In genomic region chr1:120598331-120598951, GRCh38 we compare ENCODE assay signal across 7 cellular contexts.
A peak's percentile ranks its signal among the peaks of the same experiment; 100 is the strongest.
DNase-seq lines count a peak whose midpoint lies in the region; ATAC-seq, FAIRE-seq and TF ChIP-seq lines count a peak whose summit lies in the region.
"Not testable (repeated sequence)": the region's sequence is repeated elsewhere in the genome, so short reads cannot be mapped to it uniquely, and the experiment has no call there.

No MANE protein-coding gene starts in this region.

- not testable (repeated sequence) for H2BK20ac ChIP-seq in IMR-90 (ENCODE audit: low read depth, low read length)

- not testable (repeated sequence) for H2BK5ac ChIP-seq in IMR-90 (ENCODE audit: low read depth, low read length, poor library complexity, severe bottlenecking)

- not testable (repeated sequence) for H3K9me1 ChIP-seq in IMR-90 (ENCODE audit: insufficient read depth, low read length)

- H4K91ac ChIP-seq in IMR-90 (ENCODE audit: insufficient read depth, low read depth, low read length) = not testable (repeated sequence)

- H2AFZ ChIP-seq in IMR-90 (replicated peaks; ENCODE audit: low read length, poor library complexity); HepG2 (ENCODE audit: low read length): not testable (repeated sequence)

- H3K79me2 ChIP-seq in HepG2 (ENCODE audit: insufficient read depth, low read length) = not testable (repeated sequence)

- H4K5ac ChIP-seq in IMR-90 (ENCODE audit: low read depth, low read length) = not testable (repeated sequence)

- in situ Hi-C loops in IMR-90 (cut with MboI; ENCODE audit: low sequenced_read_pairs); HepG2 (cut with HindIII; ENCODE audit: extremely low pct_ligation_motif_present, low pct_unique_long_range_greater_than_20kb): not testable (repeated sequence)

- H3K9me3 ChIP-seq in IMR-90 (ENCODE audit: control insufficient read depth, insufficient read depth, low read length); gastroesophageal sphincter; HepG2 (ENCODE audit: low read length); psoas muscle; aorta (ENCODE audit: control insufficient read depth, low read length): not testable (repeated sequence)

- not testable (repeated sequence) for H2BK120ac ChIP-seq in IMR-90 (ENCODE audit: low read depth, low read length)

- dilution Hi-C loops in IMR-90 (cut with HindIII; ENCODE audit: low sequenced_read_pairs, unreplicated experiment) = not testable (repeated sequence)

- CTCF ChIA-PET in IMR-90 (lab: Yijun Ruan, JAX); HepG2 (lab: Yijun Ruan, JAX; ENCODE audit: low intra/inter-chr PET ratio, low total read pairs): not testable (repeated sequence)

- H3K4me1 ChIP-seq in IMR-90 (ENCODE audit: control insufficient read depth, insufficient read depth, low read length); gastroesophageal sphincter; HepG2 (ENCODE audit: insufficient read depth, low read length); psoas muscle; aorta (ENCODE audit: control insufficient read depth in 1 of 2, insufficient read depth in 2 of 2, low read length in 2 of 2): not testable (repeated sequence)

- H3K27ac ChIP-seq in IMR-90 (ENCODE audit: insufficient read depth, low read length); gastroesophageal sphincter; HepG2 (ENCODE audit: extremely low read length, insufficient read depth, low read length); psoas muscle; aorta (ENCODE audit: low read depth in 1 of 2, low read length in 2 of 2): not testable (repeated sequence)

- peak; percentile 61 for ATAC-seq in IMR-90 (ENCODE audit: low read depth)
- ATAC-seq in SK-N-SH treated with all-trans-retinoic acid at 6 μM for 48 hours = peak; percentile 80
- peak; percentile 41 for ATAC-seq in gastroesophageal sphincter
- ATAC-seq in left cardiac atrium = peak; percentile 46 to 70
- peak; percentile 46; the same call in 2 of the 3 replicates for ATAC-seq in HepG2
- ATAC-seq in psoas muscle = peak; percentile 58 to 73 (median 71)
- ATAC-seq in aorta (ENCODE audit: low FRiP score) = peak; percentile 50

- H4K8ac ChIP-seq in IMR-90 (ENCODE audit: low read depth in 2 of 2, low read length in 2 of 2) = not testable (repeated sequence)

- not testable (repeated sequence) for H3K56ac ChIP-seq in IMR-90 (ENCODE audit: extremely low read depth, insufficient read depth, low read length)

- not testable (repeated sequence) for TF ChIP-seq RAD21 in IMR-90 (IDR thresholded peaks at IDR 0.05; ENCODE audit: low read length); HepG2 (CRISPR knock-in tag; IDR thresholded peaks at IDR 0.05)

- H3K4me2 ChIP-seq in IMR-90 (ENCODE audit: low read depth, low read length); HepG2 (ENCODE audit: low read depth, low read length): not testable (repeated sequence)

- not testable (repeated sequence) for TF ChIP-seq CTCF in IMR-90 (conservative IDR thresholded peaks at IDR 0.05; ENCODE audit: low read depth, low read length); gastroesophageal sphincter (IDR thresholded peaks at IDR 0.05); HepG2 (CRISPR knock-in tag; IDR thresholded peaks at IDR 0.05); psoas muscle (IDR thresholded peaks at IDR 0.05)

- H3K4me3 ChIP-seq in IMR-90 (ENCODE audit: insufficient read depth, low read depth, low read length); gastroesophageal sphincter; HepG2 (replicated peaks in 1 of 3; ENCODE audit: insufficient read depth in 1 of 3, low read depth in 2 of 3, low read length in 3 of 3); psoas muscle; aorta (ENCODE audit: low read length in 2 of 2): not testable (repeated sequence)

- not testable (repeated sequence) for TF ChIP-seq EP300 in gastroesophageal sphincter (IDR thresholded peaks at IDR 0.05); HepG2 (IDR thresholded peaks at IDR 0.05; ENCODE audit: low read depth in 2 of 2, low read length in 2 of 2); HepG2 (CRISPR knock-in tag; IDR thresholded peaks at IDR 0.05; ENCODE audit: borderline replicate concordance)

- not testable (repeated sequence) for H3K18ac ChIP-seq in IMR-90 (ENCODE audit: low read depth, low read length)

- not testable (repeated sequence) for H3K9ac ChIP-seq in IMR-90 (ENCODE audit: low read depth, low read length); HepG2 (ENCODE audit: insufficient read depth, low read depth, low read length)

- not testable (repeated sequence) for DNase-seq in IMR-90; left cardiac atrium; HepG2 (ENCODE audit: low spot score); psoas muscle; aorta

- BruUV-seq in IMR-90 (replicated peaks; lab: Mats Ljungman, UMichigan); HepG2 (replicated peaks; lab: Mats Ljungman, UMichigan): not testable (repeated sequence)

- intact Hi-C loops in IMR-90 (cut with micrococcal nuclease); left cardiac atrium (cut with DNase I); HepG2 (cut with micrococcal nuclease; ENCODE audit: unreplicated experiment); psoas muscle (cut with DNase I); aorta (cut with DNase I): not testable (repeated sequence)

- not testable (repeated sequence) for H3K79me1 ChIP-seq in IMR-90 (ENCODE audit: low read depth in 1 of 2, low read length in 2 of 2)

- WGBS in IMR-90 (ENCODE audit: extremely low coverage in 2 of 2, insufficient read length in 1 of 2), 2 experiments = no CpG with 5 or more reads among the region's 4 CpGs
- no CpG with 5 or more reads among the region's 4 CpGs for WGBS in gastroesophageal sphincter (ENCODE audit: low coverage in 1 of 2), 2 donors
- 0% methylated on average over 1 of the region's 4 CpGs for whole genome bisulfite sequencing in HepG2 (ENCODE audit: low lambda C conversion rate)
- 14% methylated on average over 1 of the region's 4 CpGs; no CpG with 5 or more reads in 2 of the 3 donors for WGBS in psoas muscle, 3 donors
- WGBS in aorta, 2 donors = no CpG with 5 or more reads among the region's 4 CpGs

- not testable (repeated sequence) for H3K4ac ChIP-seq in IMR-90 (ENCODE audit: low read depth, low read length)

- POLR2A ChIA-PET in IMR-90 (lab: Charles Lee; ENCODE audit: unreplicated experiment); HepG2 (lab: Yijun Ruan, JAX): not testable (repeated sequence)

- not testable (repeated sequence) for H3K27me3 ChIP-seq in IMR-90 (ENCODE audit: control insufficient read depth, insufficient read depth, low read length); gastroesophageal sphincter; HepG2 (ENCODE audit: control insufficient read depth in 1 of 2, insufficient read depth in 2 of 2, low read length in 2 of 2); psoas muscle (ENCODE audit: insufficient read depth in 3 of 3, low read length in 2 of 3); aorta (ENCODE audit: control insufficient read depth in 1 of 2, insufficient read depth in 2 of 2, low read length in 1 of 2)

- not testable (repeated sequence) for H2AK5ac ChIP-seq in IMR-90 (ENCODE audit: low read depth, low read length)

- H2BK15ac ChIP-seq in IMR-90 (ENCODE audit: low read depth, low read length) = not testable (repeated sequence)

- TF ChIP-seq POLR2A in IMR-90 (IDR thresholded peaks at IDR 0.05; ENCODE audit: low read depth, low read length); gastroesophageal sphincter (IDR thresholded peaks at IDR 0.05); HepG2 (IDR thresholded peaks at IDR 0.05; ENCODE audit: insufficient read depth in 1 of 2, low read depth in 2 of 2, low read length in 2 of 2): not testable (repeated sequence)

- not testable (repeated sequence) for FAIRE-seq in HepG2 (lab: Jason Lieb, UNC)

- H3K36me3 ChIP-seq in IMR-90 (ENCODE audit: control insufficient read depth, insufficient read depth, low read length); gastroesophageal sphincter; HepG2 (replicated peaks in 1 of 2; ENCODE audit: control insufficient read depth in 1 of 2, insufficient read depth in 2 of 2, low read length in 2 of 2); psoas muscle (ENCODE audit: insufficient read depth in 1 of 2, low read depth in 1 of 2); aorta (ENCODE audit: control insufficient read depth in 1 of 2, insufficient read depth in 2 of 2, low read length in 1 of 2): not testable (repeated sequence)

- not testable (repeated sequence) for H3K14ac ChIP-seq in IMR-90 (replicated peaks; ENCODE audit: low read depth, low read length)

- H2AK9ac ChIP-seq in IMR-90 (replicated peaks; ENCODE audit: low read depth, low read length, poor library complexity) = not testable (repeated sequence)

- H4K20me1 ChIP-seq in IMR-90 (ENCODE audit: insufficient read depth, low read length); HepG2 (ENCODE audit: insufficient read depth, low read length): not testable (repeated sequence)

- not testable (repeated sequence) for H3K23ac ChIP-seq in IMR-90 (ENCODE audit: low read depth, low read length)
